1 cellular context compared by ENCODE assay signal in the genomic region with DNA sequence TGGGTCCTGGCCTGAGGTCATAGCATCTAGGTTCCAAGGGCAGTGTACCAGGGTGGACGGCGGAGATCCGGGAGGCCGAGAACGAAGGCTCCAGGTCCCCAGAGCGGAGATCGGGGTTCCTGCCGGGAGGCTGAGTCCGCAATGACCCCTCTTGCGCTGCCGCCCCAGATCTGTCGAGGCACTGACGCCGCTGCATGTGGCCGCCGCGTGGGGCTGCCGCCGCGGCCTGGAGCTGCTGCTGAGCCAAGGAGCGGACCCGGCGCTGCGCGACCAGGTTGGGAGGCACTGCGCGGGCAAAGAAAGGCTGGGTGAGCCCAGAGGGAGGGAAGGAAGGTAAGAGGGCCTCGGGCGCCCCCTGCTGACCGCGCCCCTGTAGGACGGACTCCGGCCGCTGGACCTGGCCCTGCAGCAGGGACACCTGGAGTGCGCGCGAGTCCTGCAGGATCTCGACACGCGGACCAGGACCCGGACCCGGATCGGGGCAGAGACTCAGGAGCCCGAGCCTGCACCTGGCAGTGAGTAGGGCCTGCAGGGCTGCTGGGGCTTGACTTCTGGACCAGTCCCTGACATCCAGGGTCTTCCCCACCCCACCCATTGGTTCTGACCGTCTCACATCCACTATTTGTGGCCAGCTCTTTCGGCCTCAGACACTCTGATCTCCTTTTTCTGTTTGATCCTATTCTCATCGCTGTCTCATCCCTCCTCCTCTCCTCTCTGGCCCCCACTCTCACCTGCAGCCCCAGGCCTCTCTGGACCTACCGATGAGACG.
TF ChIP-seq lines count a peak whose summit lies in the region.

No MANE protein-coding gene starts in this region.

TF ChIP-seq in K562, 482 proteins besides CTCF, POLR2A, EP300 and RAD21 (continued from another document and continues in another):
- TF ChIP-seq, protein P1, sequence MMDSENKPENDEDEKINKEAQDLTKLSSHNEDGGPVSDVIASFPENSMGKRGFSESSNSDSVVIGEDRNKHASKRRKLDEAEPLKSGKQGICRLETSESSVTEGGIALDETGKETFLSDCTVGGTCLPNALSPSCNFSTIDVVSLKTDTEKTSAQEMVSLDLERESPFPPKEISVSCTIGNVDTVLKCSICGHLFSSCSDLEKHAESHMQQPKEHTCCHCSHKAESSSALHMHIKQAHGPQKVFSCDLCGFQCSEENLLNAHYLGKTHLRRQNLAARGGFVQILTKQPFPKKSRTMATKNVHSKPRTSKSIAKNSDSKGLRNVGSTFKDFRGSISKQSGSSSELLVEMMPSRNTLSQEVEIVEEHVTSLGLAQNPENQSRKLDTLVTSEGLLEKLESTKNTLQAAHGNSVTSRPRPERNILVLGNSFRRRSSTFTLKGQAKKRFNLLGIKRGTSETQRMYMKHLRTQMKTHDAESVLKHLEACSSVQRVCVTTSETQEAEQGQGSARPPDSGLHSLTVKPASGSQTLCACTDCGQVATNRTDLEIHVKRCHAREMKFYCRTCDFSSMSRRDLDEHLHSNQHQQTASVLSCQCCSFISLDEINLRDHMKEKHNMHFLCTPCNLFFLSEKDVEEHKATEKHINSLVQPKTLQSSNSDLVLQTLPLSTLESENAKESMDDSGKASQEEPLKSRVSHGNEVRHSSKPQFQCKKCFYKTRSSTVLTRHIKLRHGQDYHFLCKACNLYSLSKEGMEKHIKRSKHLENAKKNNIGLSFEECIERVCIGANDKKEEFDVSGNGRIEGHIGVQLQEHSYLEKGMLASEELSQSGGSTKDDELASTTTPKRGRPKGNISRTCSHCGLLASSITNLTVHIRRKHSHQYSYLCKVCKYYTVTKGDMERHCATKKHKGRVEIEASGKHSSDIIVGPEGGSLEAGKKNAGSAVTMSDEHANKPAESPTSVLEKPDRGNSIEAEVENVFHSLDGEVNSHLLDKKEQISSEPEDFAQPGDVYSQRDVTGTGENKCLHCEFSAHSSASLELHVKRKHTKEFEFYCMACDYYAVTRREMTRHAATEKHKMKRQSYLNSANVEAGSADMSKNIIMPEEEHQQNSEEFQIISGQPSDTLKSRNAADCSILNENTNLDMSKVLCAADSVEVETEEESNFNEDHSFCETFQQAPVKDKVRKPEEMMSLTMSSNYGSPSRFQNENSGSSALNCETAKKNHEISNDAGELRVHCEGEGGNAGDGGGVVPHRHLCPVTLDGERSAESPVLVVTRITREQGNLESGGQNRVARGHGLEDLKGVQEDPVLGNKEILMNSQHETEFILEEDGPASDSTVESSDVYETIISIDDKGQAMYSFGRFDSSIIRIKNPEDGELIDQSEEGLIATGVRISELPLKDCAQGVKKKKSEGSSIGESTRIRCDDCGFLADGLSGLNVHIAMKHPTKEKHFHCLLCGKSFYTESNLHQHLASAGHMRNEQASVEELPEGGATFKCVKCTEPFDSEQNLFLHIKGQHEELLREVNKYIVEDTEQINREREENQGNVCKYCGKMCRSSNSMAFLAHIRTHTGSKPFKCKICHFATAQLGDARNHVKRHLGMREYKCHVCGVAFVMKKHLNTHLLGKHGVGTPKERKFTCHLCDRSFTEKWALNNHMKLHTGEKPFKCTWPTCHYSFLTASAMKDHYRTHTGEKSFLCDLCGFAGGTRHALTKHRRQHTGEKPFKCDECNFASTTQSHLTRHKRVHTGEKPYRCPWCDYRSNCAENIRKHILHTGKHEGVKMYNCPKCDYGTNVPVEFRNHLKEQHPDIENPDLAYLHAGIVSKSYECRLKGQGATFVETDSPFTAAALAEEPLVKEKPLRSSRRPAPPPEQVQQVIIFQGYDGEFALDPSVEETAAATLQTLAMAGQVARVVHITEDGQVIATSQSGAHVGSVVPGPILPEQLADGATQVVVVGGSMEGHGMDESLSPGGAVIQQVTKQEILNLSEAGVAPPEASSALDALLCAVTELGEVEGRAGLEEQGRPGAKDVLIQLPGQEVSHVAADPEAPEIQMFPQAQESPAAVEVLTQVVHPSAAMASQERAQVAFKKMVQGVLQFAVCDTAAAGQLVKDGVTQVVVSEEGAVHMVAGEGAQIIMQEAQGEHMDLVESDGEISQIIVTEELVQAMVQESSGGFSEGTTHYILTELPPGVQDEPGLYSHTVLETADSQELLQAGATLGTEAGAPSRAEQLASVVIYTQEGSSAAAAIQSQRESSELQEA (IDR thresholded peaks at IDR 0.05; ENCODE audit: low read depth), result no peak
- TF ChIP-seq, protein P2, sequence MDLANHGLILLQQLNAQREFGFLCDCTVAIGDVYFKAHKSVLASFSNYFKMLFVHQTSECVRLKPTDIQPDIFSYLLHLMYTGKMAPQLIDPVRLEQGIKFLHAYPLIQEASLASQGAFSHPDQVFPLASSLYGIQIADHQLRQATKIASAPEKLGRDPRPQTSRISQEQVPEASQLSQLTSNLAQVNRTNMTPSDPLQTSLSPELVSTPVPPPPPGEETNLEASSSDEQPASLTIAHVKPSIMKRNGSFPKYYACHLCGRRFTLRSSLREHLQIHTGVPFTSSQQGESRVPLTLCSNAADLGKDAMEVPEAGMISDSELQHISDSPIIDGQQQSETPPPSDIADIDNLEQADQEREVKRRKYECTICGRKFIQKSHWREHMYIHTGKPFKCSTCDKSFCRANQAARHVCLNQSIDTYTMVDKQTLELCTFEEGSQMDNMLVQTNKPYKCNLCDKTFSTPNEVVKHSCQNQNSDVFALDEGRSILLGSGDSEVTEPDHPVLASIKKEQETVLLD (IDR thresholded peaks at IDR 0.05), result peak; percentile 46; the same call in 1 of the 2 replicates
- TF ChIP-seq ZNF133 (CRISPR knock-in tag; IDR thresholded peaks at IDR 0.05) (no peak), ZNF79 (CRISPR knock-in tag; IDR thresholded peaks at IDR 0.05; ENCODE audit: low read depth) (no peak), KLF1 (tag; IDR thresholded peaks at IDR 0.05) (no peak; the same call in 1 of the 2 replicates), NCOA1 (IDR thresholded peaks at IDR 0.05; ENCODE audit: low read depth) (no peak), PHTF2 (CRISPR knock-in tag; IDR thresholded peaks at IDR 0.05) (no peak), MCM7 (IDR thresholded peaks at IDR 0.05) (no peak), MTA3 (IDR thresholded peaks at IDR 0.05; ENCODE audit: borderline replicate concordance) (peak; percentile 88), CREBBP (IDR thresholded peaks at IDR 0.05; ENCODE audit: low read depth, low read length) (no peak), ZBTB12 (CRISPR knock-in tag; IDR thresholded peaks at IDR 0.05) (no peak), ZNF778 (CRISPR knock-in tag; IDR thresholded peaks at IDR 0.05) (no peak), RFX1 (IDR thresholded peaks at IDR 0.05) (no peak), ILK (tag; IDR thresholded peaks at IDR 0.05; ENCODE audit: borderline replicate concordance, low read depth) (no peak), GATAD2B (IDR thresholded peaks at IDR 0.05; ENCODE audit: borderline replicate concordance) (no peak), HDAC6 (IDR thresholded peaks at IDR 0.05; ENCODE audit: low read depth, low read length) (no peak), JUN (IDR thresholded peaks at IDR 0.05; ENCODE audit: borderline replicate concordance, low read depth, low read length) (no peak), JUN (CRISPR knock-in tag; IDR thresholded peaks at IDR 0.05; ENCODE audit: borderline replicate concordance) (no peak), SREBF2 (CRISPR knock-in tag; IDR thresholded peaks at IDR 0.05) (no peak), KDM2B (CRISPR knock-in tag; IDR thresholded peaks at IDR 0.05) (peak; percentile 81; the same call in 1 of the 2 replicates), TAL1 (IDR thresholded peaks at IDR 0.05) (no peak), KAT2B (IDR thresholded peaks at IDR 0.05; ENCODE audit: low read depth, low read length) (no peak), TCFL5 (CRISPR knock-in tag; conservative IDR thresholded peaks at IDR 0.05) (no peak), JUND (IDR thresholded peaks at IDR 0.05; ENCODE audit: borderline replicate concordance, low read depth, low read length) (peak; percentile 39), JUND (tag; IDR thresholded peaks at IDR 0.05; ENCODE audit: borderline replicate concordance, low read depth, low read length) (no peak; the same call in 2 of the 3 replicates), DACH1 (IDR thresholded peaks at IDR 0.05; ENCODE audit: partially characterized antibody) (no peak), ZNF12 (CRISPR knock-in tag; IDR thresholded peaks at IDR 0.05) (no peak), CHD2 (IDR thresholded peaks at IDR 0.05; ENCODE audit: low read depth, low read length) (no peak), SMARCB1 (IDR thresholded peaks at IDR 0.05; ENCODE audit: insufficient read length, low read depth) (no peak), E4F1 (CRISPR knock-in tag; IDR thresholded peaks at IDR 0.05; ENCODE audit: borderline replicate concordance) (no peak), GTF2B (IDR thresholded peaks at IDR 0.05; ENCODE audit: extremely low read depth, insufficient read length) (no peak), ZNF561 (CRISPR knock-in tag; conservative IDR thresholded peaks at IDR 0.05) (no peak)
- TF ChIP-seq, protein P3, sequence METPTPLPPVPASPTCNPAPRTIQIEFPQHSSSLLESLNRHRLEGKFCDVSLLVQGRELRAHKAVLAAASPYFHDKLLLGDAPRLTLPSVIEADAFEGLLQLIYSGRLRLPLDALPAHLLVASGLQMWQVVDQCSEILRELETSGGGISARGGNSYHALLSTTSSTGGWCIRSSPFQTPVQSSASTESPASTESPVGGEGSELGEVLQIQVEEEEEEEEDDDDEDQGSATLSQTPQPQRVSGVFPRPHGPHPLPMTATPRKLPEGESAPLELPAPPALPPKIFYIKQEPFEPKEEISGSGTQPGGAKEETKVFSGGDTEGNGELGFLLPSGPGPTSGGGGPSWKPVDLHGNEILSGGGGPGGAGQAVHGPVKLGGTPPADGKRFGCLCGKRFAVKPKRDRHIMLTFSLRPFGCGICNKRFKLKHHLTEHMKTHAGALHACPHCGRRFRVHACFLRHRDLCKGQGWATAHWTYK (CRISPR knock-in tag; IDR thresholded peaks at IDR 0.05), result no peak
- TF ChIP-seq, protein P4, sequence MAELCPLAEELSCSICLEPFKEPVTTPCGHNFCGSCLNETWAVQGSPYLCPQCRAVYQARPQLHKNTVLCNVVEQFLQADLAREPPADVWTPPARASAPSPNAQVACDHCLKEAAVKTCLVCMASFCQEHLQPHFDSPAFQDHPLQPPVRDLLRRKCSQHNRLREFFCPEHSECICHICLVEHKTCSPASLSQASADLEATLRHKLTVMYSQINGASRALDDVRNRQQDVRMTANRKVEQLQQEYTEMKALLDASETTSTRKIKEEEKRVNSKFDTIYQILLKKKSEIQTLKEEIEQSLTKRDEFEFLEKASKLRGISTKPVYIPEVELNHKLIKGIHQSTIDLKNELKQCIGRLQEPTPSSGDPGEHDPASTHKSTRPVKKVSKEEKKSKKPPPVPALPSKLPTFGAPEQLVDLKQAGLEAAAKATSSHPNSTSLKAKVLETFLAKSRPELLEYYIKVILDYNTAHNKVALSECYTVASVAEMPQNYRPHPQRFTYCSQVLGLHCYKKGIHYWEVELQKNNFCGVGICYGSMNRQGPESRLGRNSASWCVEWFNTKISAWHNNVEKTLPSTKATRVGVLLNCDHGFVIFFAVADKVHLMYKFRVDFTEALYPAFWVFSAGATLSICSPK (IDR thresholded peaks at IDR 0.05; ENCODE audit: borderline replicate concordance), result no peak
- TF ChIP-seq, protein P5, sequence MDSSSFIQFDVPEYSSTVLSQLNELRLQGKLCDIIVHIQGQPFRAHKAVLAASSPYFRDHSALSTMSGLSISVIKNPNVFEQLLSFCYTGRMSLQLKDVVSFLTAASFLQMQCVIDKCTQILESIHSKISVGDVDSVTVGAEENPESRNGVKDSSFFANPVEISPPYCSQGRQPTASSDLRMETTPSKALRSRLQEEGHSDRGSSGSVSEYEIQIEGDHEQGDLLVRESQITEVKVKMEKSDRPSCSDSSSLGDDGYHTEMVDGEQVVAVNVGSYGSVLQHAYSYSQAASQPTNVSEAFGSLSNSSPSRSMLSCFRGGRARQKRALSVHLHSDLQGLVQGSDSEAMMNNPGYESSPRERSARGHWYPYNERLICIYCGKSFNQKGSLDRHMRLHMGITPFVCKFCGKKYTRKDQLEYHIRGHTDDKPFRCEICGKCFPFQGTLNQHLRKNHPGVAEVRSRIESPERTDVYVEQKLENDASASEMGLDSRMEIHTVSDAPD (CRISPR knock-in tag; IDR thresholded peaks at IDR 0.05), result no peak
- TF ChIP-seq, protein P6, sequence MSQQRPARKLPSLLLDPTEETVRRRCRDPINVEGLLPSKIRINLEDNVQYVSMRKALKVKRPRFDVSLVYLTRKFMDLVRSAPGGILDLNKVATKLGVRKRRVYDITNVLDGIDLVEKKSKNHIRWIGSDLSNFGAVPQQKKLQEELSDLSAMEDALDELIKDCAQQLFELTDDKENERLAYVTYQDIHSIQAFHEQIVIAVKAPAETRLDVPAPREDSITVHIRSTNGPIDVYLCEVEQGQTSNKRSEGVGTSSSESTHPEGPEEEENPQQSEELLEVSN (IDR thresholded peaks at IDR 0.05; ENCODE audit: borderline replicate concordance in 1 of 2, extremely low read depth in 1 of 2, insufficient read depth in 1 of 2, insufficient read length in 1 of 2, low read depth in 1 of 2, low read length in 1 of 2, poor library complexity in 1 of 2, severe bottlenecking in 1 of 2), result peak; percentile 65 to 87
